8 cellular contexts compared by ENCODE assay signal in genomic region chr17:74864866-74865395, GRCh38. TPM values are rescaled to one million over a fixed set of nuclear protein-coding genes. Genes with fewer than 3 reads are reported as not detected.
DNase-seq lines count a peak whose midpoint lies in the region; ATAC-seq and TF ChIP-seq lines count a peak whose summit lies in the region.

No MANE protein-coding gene starts in this region.

- H3K4me3 ChIP-seq in A673 (ENCODE audit: low read depth, low read length, poor library complexity, severe bottlenecking) (no peak overlapping the region), mesendoderm (ENCODE audit: low read length) (no peak overlapping the region)

- no peak overlapping the region for H3K9ac ChIP-seq in mesendoderm (ENCODE audit: low read length)

- no peaks in the 10 kb centered on the region for H3K79me2 ChIP-seq in mesendoderm (ENCODE audit: control insufficient read depth, insufficient read depth, low read length)

- H2BK5ac ChIP-seq in mesendoderm (ENCODE audit: low read length): no peak overlapping the region

- H3K27me3 Mint-ChIP-seq in activated CD4-positive, alpha-beta memory T cell treated with anti-CD3 and anti-CD28 coated beads, Interleukin-2, amount 10 ng/mL, durations not matched to agents 7 days and 5 days: peaks cover 19% of the 10 kb centered on the region

- no peak overlapping the region for H3K23ac ChIP-seq in mesendoderm (ENCODE audit: low read length)

- H3K9me3 Mint-ChIP-seq in activated CD4-positive, alpha-beta memory T cell treated with anti-CD3 and anti-CD28 coated beads, Interleukin-2, amount 10 ng/mL, durations not matched to agents 7 days and 5 days: no peaks in the 10 kb centered on the region

- H3K27me3 ChIP-seq in A673 (replicated peaks; ENCODE audit: insufficient read depth, low read depth, low read length, poor library complexity): peaks cover 14% of the 10 kb centered on the region
- H3K27me3 ChIP-seq in mesendoderm (ENCODE audit: insufficient read depth, low read length, poor library complexity): peaks cover 18% of the 10 kb centered on the region

- no peak overlapping the region for H2BK120ac ChIP-seq in mesendoderm (ENCODE audit: low read depth, low read length)

- no peak for ATAC-seq in HG03432 (IDR thresholded peaks at IDR 0.05; ENCODE audit: unreplicated experiment)

- POLR2A ChIA-PET in A673 (lab: Charles Lee; ENCODE audit: low non-redundant PET): no interaction called here
- POLR2A ChIA-PET in activated CD4-positive, alpha-beta memory T cell treated with anti-CD3 and anti-CD28 coated beads, Interleukin-2, amount 10 ng/mL, durations not matched to agents 7 days and 5 days (lab: Charles Lee): interaction anchor here (1.8 to 2.7 kb wide), 2 partner anchors 8 to 74 kb away, joined by 7 to 15 read pairs; partner anchors contain the start of gene FDXR

- no peak overlapping the region for H3K56ac ChIP-seq in mesendoderm (ENCODE audit: low read length)

- no peaks in the 10 kb centered on the region for H3K9me3 ChIP-seq in A673 (ENCODE audit: low read depth, low read length, poor library complexity, severe bottlenecking)

- H3K36me3 ChIP-seq in A673 (ENCODE audit: insufficient read depth, low read length, poor library complexity, severe bottlenecking): no peaks in the 10 kb centered on the region
- H3K36me3 ChIP-seq in mesendoderm (ENCODE audit: control insufficient read depth, insufficient read depth, low read length): no peaks in the 10 kb centered on the region

- CTCF ChIA-PET in A673 (lab: Charles Lee): interaction anchor here (0.8 kb wide), 2 partner anchors 120 to 1494 kb away, joined by 3 to 5 read pairs; no protein-coding TSS in a partner anchor
- CTCF ChIA-PET in activated CD4-positive, alpha-beta memory T cell treated with anti-CD3 and anti-CD28 coated beads, Interleukin-2, amount 10 ng/mL, durations not matched to agents 7 days and 5 days (lab: Charles Lee): interaction anchor here (0.6 to 8.1 kb wide), 14 partner anchors 8 to 208 kb away, joined by 3 to 56 read pairs (median 4); partner anchors contain the start of genes FDXR and NAT9

- no peak overlapping the region for H2AK5ac ChIP-seq in mesendoderm (ENCODE audit: low read length)

- no TSS peak for BruUV-seq in A673 (replicated peaks; lab: Mats Ljungman, UMichigan)

- no peak overlapping the region for H3K18ac ChIP-seq in mesendoderm (ENCODE audit: low read length)

- WGBS in mesendoderm (ENCODE audit: extremely low coverage, insufficient coverage, low lambda C conversion rate): no CpG with 5 or more reads among the region's 11 CpGs

- H3K27ac ChIP-seq in A673 (ENCODE audit: low read depth, low read length, poor library complexity, severe bottlenecking): no peak overlapping the region
- H3K27ac ChIP-seq in mesendoderm (ENCODE audit: low read depth, low read length): no peak overlapping the region

- DNase-seq in A673 (ENCODE audit: low spot score) (peak; percentile 82), NCI-H460 (ENCODE audit: extremely low read depth, low read depth) (peak; percentile 53), mesendoderm (peak; percentile 79)
- peak; percentile 77 for DNase-seq in activated CD4-positive, alpha-beta memory T cell treated with anti-CD3 and anti-CD28 coated beads, Interleukin-2, amount 10 ng/mL, durations not matched to agents 7 days and 5 days
- peak; percentile 59 for DNase-seq in effector CD8-positive, alpha-beta T cell (lab: John Stamatoyannopoulos, UW)
- peak; percentile 42 to 46 for DNase-seq in stimulated activated CD8-positive, alpha-beta memory T cell treated with anti-CD3 and anti-CD28 coated beads, Interleukin-4, amount 100 ng/mL, for 1 hour (ENCODE audit: low read depth in 2 of 2, low spot score in 1 of 2)

- H2BK15ac ChIP-seq in mesendoderm (replicated peaks; ENCODE audit: low read depth): no peak overlapping the region

- H3K4ac ChIP-seq in mesendoderm (ENCODE audit: low read depth, low read length): no peak overlapping the region

- peak; percentile 98 for TF ChIP-seq CTCF in A673 (conservative IDR thresholded peaks at IDR 0.05; ENCODE audit: low read depth, low read length)
- TF ChIP-seq CTCF in GM12874 (IDR thresholded peaks at IDR 0.05; ENCODE audit: insufficient read depth, low read depth, low read length): peak; percentile 96

- no peak overlapping the region for H4K8ac ChIP-seq in mesendoderm (ENCODE audit: low read depth, low read length)

- no peak overlapping the region for H3K27ac Mint-ChIP-seq in activated CD4-positive, alpha-beta memory T cell treated with anti-CD3 and anti-CD28 coated beads, Interleukin-2, amount 10 ng/mL, durations not matched to agents 7 days and 5 days

- H3K36me3 Mint-ChIP-seq in activated CD4-positive, alpha-beta memory T cell treated with anti-CD3 and anti-CD28 coated beads, Interleukin-2, amount 10 ng/mL, durations not matched to agents 7 days and 5 days (ENCODE audit: low read depth): peaks cover 10% of the 10 kb centered on the region

- H3K4me1 Mint-ChIP-seq in activated CD4-positive, alpha-beta memory T cell treated with anti-CD3 and anti-CD28 coated beads, Interleukin-2, amount 10 ng/mL, durations not matched to agents 7 days and 5 days: peaks cover 26% of the 10 kb centered on the region

- H3K79me1 ChIP-seq in mesendoderm (ENCODE audit: low read length): no peaks in the 10 kb centered on the region

- H4K5ac ChIP-seq in mesendoderm (ENCODE audit: low read length): no peak overlapping the region

- peaks cover 19% of the 10 kb centered on the region for H3K4me1 ChIP-seq in A673 (ENCODE audit: insufficient read depth, low read length, poor library complexity, severe bottlenecking)
- H3K4me1 ChIP-seq in mesendoderm (ENCODE audit: control insufficient read depth, low read depth, low read length): no peaks in the 10 kb centered on the region

- no peak overlapping the region for H3K4me3 Mint-ChIP-seq in activated CD4-positive, alpha-beta memory T cell treated with anti-CD3 and anti-CD28 coated beads, Interleukin-2, amount 10 ng/mL, durations not matched to agents 7 days and 5 days

- intact Hi-C loops in A673 (cut with micrococcal nuclease; ENCODE audit: unreplicated experiment): loop anchor here (1.0 to 5.0 kb wide), 3 partner anchors 43 to 208 kb away; no protein-coding TSS in a partner anchor

- no peak overlapping the region for H3K4me2 ChIP-seq in mesendoderm (ENCODE audit: low read length)

RNA-seq across cellular contexts. Expression of gene GRIN2C, which starts 5.2 kb away (rescaled TPM):
- 0.09 and 0.24 TPM in 2 replicates for total RNA-seq in A673 (2021)
- not detected in 2 replicates for total RNA-seq in NCI-H460 (2014; rRNA removed; shearing (Covaris generic))
- not detected in 2 replicates for polyA plus RNA-seq in NCI-H460 (2014; cell fraction: nucleus; rRNA removed)
- total RNA-seq in activated CD4-positive, alpha-beta memory T cell treated with anti-CD3 and anti-CD28 coated beads, Interleukin-2, amount 10 ng/mL, durations not matched to agents 7 days and 5 days: under 1 TPM in 1 of 2 experiments, not detected in 1; 0.45 TPM
- polyA plus RNA-seq in mesendoderm (2013, experiment 1 of 2): 0.01 TPM
- 0.01 TPM for polyA plus RNA-seq in mesendoderm (2013, experiment 2 of 2)

RNA-seq across cellular contexts. Expression of gene FDXR, which starts 7.9 kb away (rescaled TPM):
- total RNA-seq in A673 (2021): 17.8 and 22.3 TPM in 2 replicates
- 35.0 and 36.9 TPM in 2 replicates for total RNA-seq in NCI-H460 (2014; rRNA removed; shearing (Covaris generic))
- 47.3 and 54.6 TPM in 2 replicates for polyA plus RNA-seq in NCI-H460 (2014; cell fraction: nucleus; rRNA removed)
- total RNA-seq in activated CD4-positive, alpha-beta memory T cell treated with anti-CD3 and anti-CD28 coated beads, Interleukin-2, amount 10 ng/mL, durations not matched to agents 7 days and 5 days: 10 to 100 TPM; 22.9 to 24.0 TPM
- 6.1 TPM for polyA plus RNA-seq in mesendoderm (2013, experiment 1 of 2)
- 6.1 TPM for polyA plus RNA-seq in mesendoderm (2013, experiment 2 of 2)

RNA-seq across cellular contexts. Expression of gene FADS6, which starts 28.5 kb away (rescaled TPM):
- not detected in 2 replicates for total RNA-seq in A673 (2021)
- total RNA-seq in NCI-H460 (2014; rRNA removed; shearing (Covaris generic)): not detected in 2 replicates
- not detected in 2 replicates for polyA plus RNA-seq in NCI-H460 (2014; cell fraction: nucleus; rRNA removed)
- total RNA-seq in activated CD4-positive, alpha-beta memory T cell treated with anti-CD3 and anti-CD28 coated beads, Interleukin-2, amount 10 ng/mL, durations not matched to agents 7 days and 5 days: not detected
- 0.41 TPM for polyA plus RNA-seq in mesendoderm (2013, experiment 1 of 2)
- 0.28 TPM for polyA plus RNA-seq in mesendoderm (2013, experiment 2 of 2)

RNA-seq across cellular contexts. Expression of gene USH1G, which starts 58.1 kb away (rescaled TPM):
- total RNA-seq in A673 (2021): not detected in 2 replicates
- not detected in 2 replicates for total RNA-seq in NCI-H460 (2014; rRNA removed; shearing (Covaris generic))
- not detected in 2 replicates for polyA plus RNA-seq in NCI-H460 (2014; cell fraction: nucleus; rRNA removed)
- total RNA-seq in activated CD4-positive, alpha-beta memory T cell treated with anti-CD3 and anti-CD28 coated beads, Interleukin-2, amount 10 ng/mL, durations not matched to agents 7 days and 5 days: not detected
- polyA plus RNA-seq in mesendoderm (2013, experiment 1 of 2): 0.14 TPM
- 0.21 TPM for polyA plus RNA-seq in mesendoderm (2013, experiment 2 of 2)

RNA-seq across cellular contexts. Expression of gene OTOP2, which starts 59.1 kb away (rescaled TPM):
- not detected in 2 replicates for total RNA-seq in A673 (2021)
- total RNA-seq in NCI-H460 (2014; rRNA removed; shearing (Covaris generic)): not detected in 2 replicates
- not detected in 2 replicates for polyA plus RNA-seq in NCI-H460 (2014; cell fraction: nucleus; rRNA removed)
- total RNA-seq in activated CD4-positive, alpha-beta memory T cell treated with anti-CD3 and anti-CD28 coated beads, Interleukin-2, amount 10 ng/mL, durations not matched to agents 7 days and 5 days: not detected
- not detected for polyA plus RNA-seq in mesendoderm (2013, experiment 1 of 2)
- not detected for polyA plus RNA-seq in mesendoderm (2013, experiment 2 of 2)
